20 cellular contexts compared by ENCODE assay signal in genomic region chr1:245353411-245353810, GRCh38.
DNase-seq lines count a peak whose midpoint lies in the region; ATAC-seq and TF ChIP-seq lines count a peak whose summit lies in the region.
"Had no signal": no experiment of that assay in that cellular context is flagged by ENCODE, and none has a peak within 500 bp of the region (broad histone marks: within the 10 kb centered on the region; RNA-seq: fewer than 3 reads in every experiment).

No MANE protein-coding gene starts in this region.

- H3K4me3 Mint-ChIP-seq in activated CD8-positive, alpha-beta T cell treated with anti-CD3 and anti-CD28 coated beads for 36 hours = no peak overlapping the region
- H3K4me3 Mint-ChIP-seq in activated CD8-positive, alpha-beta T cell treated with anti-CD3 and anti-CD28 coated beads, Interleukin-2, amount 10 ng/mL, durations not matched to agents 7 days and 5 days = no peak overlapping the region
- H3K4me3 Mint-ChIP-seq: CD4-positive, alpha-beta T cell had no signal

- no peaks in the 10 kb centered on the region for H3K36me3 Mint-ChIP-seq in activated CD8-positive, alpha-beta T cell treated with anti-CD3 and anti-CD28 coated beads for 36 hours (ENCODE audit: low read depth)
- no peaks in the 10 kb centered on the region for H3K36me3 Mint-ChIP-seq in activated CD8-positive, alpha-beta T cell treated with anti-CD3 and anti-CD28 coated beads, Interleukin-2, amount 10 ng/mL, durations not matched to agents 7 days and 5 days (ENCODE audit: low read depth)

- TF ChIP-seq CTCF in activated CD8-positive, alpha-beta T cell treated with anti-CD3 and anti-CD28 coated beads for 36 hours (IDR thresholded peaks at IDR 0.05) = no peak
- TF ChIP-seq CTCF in spleen (IDR thresholded peaks at IDR 0.05 in 8 of 11, conservative IDR thresholded peaks at IDR 0.05 in 3 of 11) = no peak

- no peak overlapping the region for H3K27ac ChIP-seq in spleen
- H3K27ac ChIP-seq: 22Rv1, A549, C4-2B, GM23248 had no signal

- TF ChIP-seq POLR2A in spleen (IDR thresholded peaks at IDR 0.05) = no peak

- H3K4me3 ChIP-seq in spleen = no peak overlapping the region
- H3K4me3 ChIP-seq: A549, GM23248, HAP-1 had no signal

- intact Hi-C loops in activated CD8-positive, alpha-beta T cell treated with anti-CD3 and anti-CD28 coated beads for 36 hours (cut with micrococcal nuclease) = no loop called here
- intact Hi-C loops in spleen (cut with DNase I; ENCODE audit: low total_unique reads) = no loop called here

- CTCF ChIA-PET in activated CD8-positive, alpha-beta T cell treated with anti-CD3 and anti-CD28 coated beads for 36 hours (lab: Charles Lee) = interaction anchor here (1.3 kb wide), 1 partner anchor 209 kb away, joined by 3 read pairs; no protein-coding TSS in a partner anchor
- CTCF ChIA-PET in activated CD8-positive, alpha-beta T cell treated with anti-CD3 and anti-CD28 coated beads, Interleukin-2, amount 10 ng/mL, durations not matched to agents 7 days and 5 days (lab: Charles Lee) = no interaction called here

- no peaks in the 10 kb centered on the region for H3K36me3 ChIP-seq in spleen
- H3K36me3 ChIP-seq: HAP-1 had no signal

- no peaks in the 10 kb centered on the region for H3K4me1 ChIP-seq in spleen
- H3K4me1 ChIP-seq: A549, Caco-2, HAP-1 had no signal

- H3K9me3 ChIP-seq in spleen = no peaks in the 10 kb centered on the region
- H3K9me3 ChIP-seq: A549, Caco-2, HAP-1 had no signal

- POLR2A ChIA-PET in activated CD8-positive, alpha-beta T cell treated with anti-CD3 and anti-CD28 coated beads for 36 hours (lab: Charles Lee) = interaction anchor here (0.9 kb wide), 1 partner anchor 21 kb away, joined by 3 read pairs; no protein-coding TSS in a partner anchor
- POLR2A ChIA-PET in activated CD8-positive, alpha-beta T cell treated with anti-CD3 and anti-CD28 coated beads, Interleukin-2, amount 10 ng/mL, durations not matched to agents 7 days and 5 days (lab: Charles Lee) = no interaction called here

- DNase-seq in activated CD8-positive, alpha-beta T cell treated with anti-CD3 and anti-CD28 coated beads for 36 hours = no peak
- DNase-seq in activated CD8-positive, alpha-beta T cell treated with anti-CD3 and anti-CD28 coated beads, Interleukin-2, amount 10 ng/mL, durations not matched to agents 7 days and 5 days = no peak
- DNase-seq in NCI-H226 (peak; percentile 4), amniotic epithelial cell (ENCODE audit: low read depth) (peak; percentile 12), spleen (peak; percentile 24), NCI-H2227 (lab: John Stamatoyannopoulos, UW; ENCODE audit: unreplicated experiment) (no peak)
- DNase-seq: AML-193; Caco-2; CD4-positive, alpha-beta T cell; DMS153; DMS79; GF-D8; GM23248; IMR-90 had no signal

- WGBS in spleen, 5 donors = 72 to 94% (median 85%) methylated on average over 7 of the region's 7 CpGs

- ATAC-seq in activated CD8-positive, alpha-beta T cell treated with anti-CD3 and anti-CD28 coated beads for 36 hours = no peak
- ATAC-seq in activated CD8-positive, alpha-beta T cell treated with anti-CD3 and anti-CD28 coated beads, Interleukin-2, amount 10 ng/mL, durations not matched to agents 7 days and 5 days = no peak
- no peak for ATAC-seq in GM21423 (IDR thresholded peaks at IDR 0.05; ENCODE audit: unreplicated experiment)
- no peak for ATAC-seq in SK-N-SH treated with all-trans-retinoic acid at 6 μM for 48 hours
- ATAC-seq: A549 had no signal

- H3K9me3 Mint-ChIP-seq in activated CD8-positive, alpha-beta T cell treated with anti-CD3 and anti-CD28 coated beads for 36 hours = no peaks in the 10 kb centered on the region
- H3K9me3 Mint-ChIP-seq in activated CD8-positive, alpha-beta T cell treated with anti-CD3 and anti-CD28 coated beads, Interleukin-2, amount 10 ng/mL, durations not matched to agents 7 days and 5 days (ENCODE audit: insufficient read depth) = no peaks in the 10 kb centered on the region
- H3K9me3 Mint-ChIP-seq: CD4-positive, alpha-beta T cell had no signal

- peak overlapping the region; percentile 39 for H3K27ac Mint-ChIP-seq in activated CD8-positive, alpha-beta T cell treated with anti-CD3 and anti-CD28 coated beads for 36 hours
- H3K27ac Mint-ChIP-seq in activated CD8-positive, alpha-beta T cell treated with anti-CD3 and anti-CD28 coated beads, Interleukin-2, amount 10 ng/mL, durations not matched to agents 7 days and 5 days = no peak overlapping the region
- H3K27ac Mint-ChIP-seq: CD4-positive, alpha-beta T cell had no signal

- H3K27me3 ChIP-seq in spleen (replicated peaks in 1 of 7) = peaks cover 0 to 6% (median 0%) of the 10 kb centered on the region in 7 donors

- H3K27me3 Mint-ChIP-seq in activated CD8-positive, alpha-beta T cell treated with anti-CD3 and anti-CD28 coated beads for 36 hours = peaks cover 7% of the 10 kb centered on the region
- H3K27me3 Mint-ChIP-seq in activated CD8-positive, alpha-beta T cell treated with anti-CD3 and anti-CD28 coated beads, Interleukin-2, amount 10 ng/mL, durations not matched to agents 7 days and 5 days (ENCODE audit: low read depth) = peaks cover 8% of the 10 kb centered on the region

- H3K4me1 Mint-ChIP-seq in activated CD8-positive, alpha-beta T cell treated with anti-CD3 and anti-CD28 coated beads for 36 hours (ENCODE audit: low read depth) = peaks cover 12% of the 10 kb centered on the region
- peaks cover 12% of the 10 kb centered on the region for H3K4me1 Mint-ChIP-seq in activated CD8-positive, alpha-beta T cell treated with anti-CD3 and anti-CD28 coated beads, Interleukin-2, amount 10 ng/mL, durations not matched to agents 7 days and 5 days (ENCODE audit: low read depth)

TF ChIP-seq in SK-N-SH treated with all-trans-retinoic acid at 6 μM for 48 hours, 23 proteins besides CTCF, POLR2A, EP300 and RAD21 (continues in another document):
- no peak for TF ChIP-seq ZC3H10 (CRISPR knock-in tag; IDR thresholded peaks at IDR 0.05)
- no peak for TF ChIP-seq CREB5 (CRISPR knock-in tag; IDR thresholded peaks at IDR 0.05; ENCODE audit: low read depth)
- no peak for TF ChIP-seq CSDC2 (CRISPR knock-in tag; IDR thresholded peaks at IDR 0.05)
- no peak for TF ChIP-seq BACH2 (CRISPR knock-in tag; IDR thresholded peaks at IDR 0.05; ENCODE audit: borderline replicate concordance)
- TF ChIP-seq TOX (CRISPR knock-in tag; IDR thresholded peaks at IDR 0.05; ENCODE audit: borderline replicate concordance) = no peak
- no peak for TF ChIP-seq ISL1 (CRISPR knock-in tag; IDR thresholded peaks at IDR 0.05)
- no peak for TF ChIP-seq SNAI2 (CRISPR knock-in tag; IDR thresholded peaks at IDR 0.05)
- TF ChIP-seq ZNF8 (CRISPR knock-in tag; IDR thresholded peaks at IDR 0.05) = no peak
- no peak for TF ChIP-seq ZNF565 (CRISPR knock-in tag; conservative IDR thresholded peaks at IDR 0.05; ENCODE audit: low read depth)
- no peak for TF ChIP-seq CSRNP3 (CRISPR knock-in tag; IDR thresholded peaks at IDR 0.05)
- TF ChIP-seq TSHZ2 (CRISPR knock-in tag; IDR thresholded peaks at IDR 0.05) = no peak

Comparison
In these comparisons a context has a peak if more than half of its experiments do, and no peak if none do; other contexts are left out.
1. DNase-seq: peak in NCI-H226 (single experiment), amniotic epithelial cell (single experiment) and spleen (single experiment); none in activated CD8-positive, alpha-beta T cell treated with anti-CD3 and anti-CD28 coated beads for 36 hours (single experiment), activated CD8-positive, alpha-beta T cell treated with anti-CD3 and anti-CD28 coated beads, Interleukin-2, amount 10 ng/mL, durations not matched to agents 7 days and 5 days (single experiment) and NCI-H2227 (single experiment).